In the genomic region with DNA sequence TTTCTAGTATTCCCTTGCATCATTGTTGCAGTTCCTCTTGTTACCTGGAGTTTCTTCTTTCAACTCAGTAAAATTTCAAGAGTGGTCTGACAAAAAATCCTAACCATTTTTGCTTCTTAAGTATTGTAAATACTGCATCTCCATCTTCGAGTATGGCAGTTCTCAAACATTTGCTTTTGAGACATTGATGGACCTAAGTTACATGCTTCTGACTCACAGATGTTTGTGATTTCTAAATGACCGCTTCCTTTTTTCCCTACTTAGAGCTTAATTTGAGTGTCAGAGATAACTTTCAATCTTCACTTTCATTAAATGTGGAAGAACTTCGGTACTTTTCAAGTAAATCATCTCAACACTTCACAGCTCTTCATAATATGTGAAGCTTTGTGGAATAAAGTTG, we compare ENCODE assay signal across 2 cellular contexts.
TF ChIP-seq lines count a peak whose summit lies in the region.

No MANE protein-coding gene starts in this region.

TF ChIP-seq in A549, 52 proteins besides CTCF, POLR2A, EP300 and RAD21 (continued from another document):
- TF ChIP-seq, protein P1, sequence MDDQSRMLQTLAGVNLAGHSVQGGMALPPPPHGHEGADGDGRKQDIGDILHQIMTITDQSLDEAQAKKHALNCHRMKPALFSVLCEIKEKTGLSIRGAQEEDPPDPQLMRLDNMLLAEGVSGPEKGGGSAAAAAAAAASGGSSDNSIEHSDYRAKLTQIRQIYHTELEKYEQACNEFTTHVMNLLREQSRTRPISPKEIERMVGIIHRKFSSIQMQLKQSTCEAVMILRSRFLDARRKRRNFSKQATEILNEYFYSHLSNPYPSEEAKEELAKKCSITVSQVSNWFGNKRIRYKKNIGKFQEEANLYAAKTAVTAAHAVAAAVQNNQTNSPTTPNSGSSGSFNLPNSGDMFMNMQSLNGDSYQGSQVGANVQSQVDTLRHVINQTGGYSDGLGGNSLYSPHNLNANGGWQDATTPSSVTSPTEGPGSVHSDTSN (IDR thresholded peaks at IDR 0.05) = no peak
- TF ChIP-seq RARB (CRISPR knock-in tag; IDR thresholded peaks at IDR 0.05) = no peak
- TF ChIP-seq MAFK (IDR thresholded peaks at IDR 0.05; ENCODE audit: partially characterized antibody) = no peak
- TF ChIP-seq TP53 (CRISPR knock-in tag; IDR thresholded peaks at IDR 0.05) = no peak
- no peak for TF ChIP-seq ESRRA (IDR thresholded peaks at IDR 0.05; ENCODE audit: borderline replicate concordance, low read length)
- TF ChIP-seq FOSL2 (IDR thresholded peaks at IDR 0.05) = no peak
- TF ChIP-seq FOSL2 (CRISPR knock-in tag; IDR thresholded peaks at IDR 0.05) = no peak
- TF ChIP-seq CHD2 (IDR thresholded peaks at IDR 0.05; ENCODE audit: low read length, partially characterized antibody) = no peak
- TF ChIP-seq GATA3 (IDR thresholded peaks at IDR 0.05; ENCODE audit: borderline replicate concordance) = no peak
- no peak for TF ChIP-seq BHLHE40 (IDR thresholded peaks at IDR 0.05; ENCODE audit: low read depth, low read length)
- no peak for TF ChIP-seq POLR2AphosphoS2 (conservative IDR thresholded peaks at IDR 0.05; ENCODE audit: low read length)
- TF ChIP-seq NFE2L2 (conservative IDR thresholded peaks at IDR 0.05; ENCODE audit: low read length) = no peak
- TF ChIP-seq PHF8 (IDR thresholded peaks at IDR 0.05; ENCODE audit: borderline replicate concordance, low read depth) = no peak
- no peak for TF ChIP-seq SREBF2 (IDR thresholded peaks at IDR 0.05)
- no peak for TF ChIP-seq MAZ (IDR thresholded peaks at IDR 0.05; ENCODE audit: borderline replicate concordance, low read depth, low read length)

TF ChIP-seq in endothelial cell of umbilical vein, 7 proteins besides CTCF, POLR2A, EP300 and RAD21 (continued from another document):
- TF ChIP-seq JUN (IDR thresholded peaks at IDR 0.05; ENCODE audit: borderline replicate concordance, insufficient read depth, insufficient read length, low read depth) = no peak
- no peak for TF ChIP-seq GATA2 (IDR thresholded peaks at IDR 0.05; ENCODE audit: insufficient read depth, insufficient read length, low read depth, low read length)
- no peak for TF ChIP-seq MAX (IDR thresholded peaks at IDR 0.05; ENCODE audit: insufficient read depth, insufficient read length)
- TF ChIP-seq MYC (IDR thresholded peaks at IDR 0.05; ENCODE audit: low read depth, low read length) = no peak
- TF ChIP-seq EZH2 (IDR thresholded peaks at IDR 0.05; ENCODE audit: borderline replicate concordance, low read depth, low read length, severe bottlenecking) = no peak
- TF ChIP-seq FOS (IDR thresholded peaks at IDR 0.05; ENCODE audit: borderline replicate concordance, insufficient read depth, low read length) = no peak
